ENCODE assay signal across 29 cellular contexts in the genomic region with DNA sequence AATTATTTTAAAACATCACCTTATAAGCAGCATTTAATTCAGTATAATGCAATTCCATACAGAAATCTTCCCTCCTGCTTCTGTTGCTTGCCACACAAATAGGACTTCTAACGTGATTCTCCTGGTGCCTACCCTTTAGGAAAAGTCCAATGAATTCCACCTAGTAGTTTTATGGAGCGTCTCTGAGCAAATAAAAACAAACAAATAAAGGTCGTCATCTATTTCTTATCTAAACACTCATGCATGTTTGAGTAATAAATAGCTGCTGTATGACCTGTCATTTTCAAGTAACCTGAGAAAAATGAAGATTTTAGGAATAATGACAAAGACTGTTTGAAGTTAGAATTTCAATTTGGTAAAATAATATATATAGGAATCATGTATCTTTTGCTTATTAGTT.
"Had no signal": no experiment of that assay in that cellular context is flagged by ENCODE, and none has a peak within 500 bp of the region (broad histone marks: within the 10 kb centered on the region; RNA-seq: fewer than 3 reads in every experiment).

No MANE protein-coding gene starts in this region.

- FAIRE-seq: astrocyte, colon, TTC549 had no signal

- H3K36me3 ChIP-seq: adrenal gland, breast epithelium, SJSA1 had no signal

- H3K4me1 ChIP-seq: adrenal gland, body of pancreas, breast epithelium, SJSA1 had no signal

- H3K27ac ChIP-seq: adrenal gland, body of pancreas, breast epithelium, KMS-11, PC-9, SJSA1 had no signal

- H3K27me3 ChIP-seq: adrenal gland, body of pancreas, breast epithelium, SJSA1 had no signal

- H3K9me3 ChIP-seq: adrenal gland, body of pancreas, breast epithelium, SJSA1, SK-N-SH had no signal

- DNase-seq: activated CD4-positive, alpha-beta T cell treated with anti-CD3 and anti-CD28 coated beads, Interleukin-2, amount 10 ng/mL, durations not matched to agents 24 days and 14 days; activated CD4-positive, alpha-beta T cell treated with anti-CD3 and anti-CD28 coated beads, Interleukin-2, amount 50 U/mL, for 4 hours; activated CD8-positive, alpha-beta T cell treated with anti-CD3 and anti-CD28 coated beads for 36 hours; activated gamma-delta T cell; activated naive CD4-positive, alpha-beta T cell treated with anti-CD3 and anti-CD28 coated beads for 36 hours; activated T-cell treated with anti-CD3 and anti-CD28 coated beads, Interleukin-2, amount 50 U/mL, for 24 hours; adrenal gland; body of pancreas; central memory CD4-positive, alpha-beta T cell; MM.1S; MV-4-11; NCI-H1092; NCI-H1417 treated with DMSO at 0.1 percent for 48 hours; NCI-H187 treated with DMSO at 0.1 percent for 48 hours; NCI-H2081; NCI-H345; NCI-H526 treated with DMSO at 0.1 percent for 48 hours; NCI-H82; NK-92 treated with Interleukin-12 subunit alpha and Interleukin-12 subunit beta, amount 100 ng/mL, for 24 hours; PC-9; Right ventricle myocardium superior; SK-N-SH had no signal

- ATAC-seq: activated CD8-positive, alpha-beta T cell treated with anti-CD3 and anti-CD28 coated beads for 36 hours; activated naive CD4-positive, alpha-beta T cell treated with anti-CD3 and anti-CD28 coated beads, Interleukin-2, amount 50 U/mL, for 72 hours; body of pancreas had no signal

- H3K4me3 ChIP-seq: adrenal gland, breast epithelium, PC-9, SJSA1 had no signal
